28 cellular contexts compared by ENCODE assay signal in genomic region chrX:50700921-50701320, GRCh38.
A peak's percentile ranks its signal among the peaks of the same experiment; 100 is the strongest.
DNase-seq lines count a peak whose midpoint lies in the region; ATAC-seq lines count a peak whose summit lies in the region.
"Had no signal": no experiment of that assay in that cellular context is flagged by ENCODE, and none has a peak within 500 bp of the region (broad histone marks: within the 10 kb centered on the region; RNA-seq: fewer than 3 reads in every experiment).

No MANE protein-coding gene starts in this region.

- no peak overlapping the region for H3K23ac ChIP-seq in mesenchymal stem cell (ENCODE audit: low read length in 2 of 2)

- 25% methylated on average over 3 of the region's 3 CpGs for WGBS in HUES64
- WGBS in mesenchymal stem cell, result 29% methylated on average over 2 of the region's 3 CpGs

- no peak overlapping the region for H3K4ac ChIP-seq in mesenchymal stem cell (ENCODE audit: low read depth in 1 of 2, low read length in 2 of 2)

- no peak overlapping the region for H2BK12ac ChIP-seq in mesenchymal stem cell (ENCODE audit: low read length in 2 of 2)

- ATAC-seq in GM21360 (IDR thresholded peaks at IDR 0.05; ENCODE audit: unreplicated experiment), result no peak
- no peak for ATAC-seq in HG02763 (IDR thresholded peaks at IDR 0.05; ENCODE audit: unreplicated experiment)
- ATAC-seq: HepG2 had no signal

- no peak overlapping the region for H2BK120ac ChIP-seq in mesenchymal stem cell (ENCODE audit: low read depth, low read length)

- peaks cover 5% of the 10 kb centered on the region for H3K79me1 ChIP-seq in mesenchymal stem cell (replicated peaks; ENCODE audit: low read length, poor library complexity, severe bottlenecking)

- H3K4me1 ChIP-seq in HUES64 (ENCODE audit: insufficient read depth, low read length), result peaks cover 49% of the 10 kb centered on the region
- peaks cover 2% of the 10 kb centered on the region for H3K4me1 ChIP-seq in mesenchymal stem cell (ENCODE audit: control insufficient read depth, insufficient read depth, low read depth, low read length)
- H3K4me1 ChIP-seq: Caco-2 had no signal

- no peak overlapping the region for H3K14ac ChIP-seq in mesenchymal stem cell (ENCODE audit: low read length in 2 of 2)

- no peak overlapping the region for H2AK5ac ChIP-seq in mesenchymal stem cell (ENCODE audit: low read length, severe bottlenecking)

- no peak overlapping the region for H2BK5ac ChIP-seq in mesenchymal stem cell (ENCODE audit: low read depth, low read length, poor library complexity, severe bottlenecking)

- no peak overlapping the region for H4K91ac ChIP-seq in mesenchymal stem cell (ENCODE audit: low read length)

- peak overlapping the region; percentile 46; the same call in 1 of the 2 replicates for H3K27ac ChIP-seq in HUES64 (ENCODE audit: low read depth, low read length)
- no peak overlapping the region for H3K27ac ChIP-seq in mesenchymal stem cell (ENCODE audit: low read length, poor library complexity, severe bottlenecking)
- H3K27ac ChIP-seq: C4-2B, HL-60, left ventricle myocardium inferior, tibial nerve had no signal

- H2AFZ ChIP-seq in mesenchymal stem cell (ENCODE audit: low read depth, low read length), result no peak overlapping the region

- H3K36me3 ChIP-seq in HUES64 (ENCODE audit: insufficient read depth, low read length), result no peaks in the 10 kb centered on the region
- H3K36me3 ChIP-seq in mesenchymal stem cell (ENCODE audit: control insufficient read depth in 1 of 2, insufficient read depth in 2 of 2, low read depth in 1 of 2, low read length in 2 of 2), result no peaks in the 10 kb centered on the region
- H3K36me3 ChIP-seq: left ventricle myocardium inferior, tibial nerve had no signal

- no peak overlapping the region for H4K8ac ChIP-seq in mesenchymal stem cell (ENCODE audit: low read length)

- H2BK15ac ChIP-seq in mesenchymal stem cell (ENCODE audit: low read depth, poor library complexity, severe bottlenecking), result no peak overlapping the region

- no peak overlapping the region for H3K4me2 ChIP-seq in mesenchymal stem cell (ENCODE audit: low read length, poor library complexity, severe bottlenecking)

- H3K18ac ChIP-seq in mesenchymal stem cell (ENCODE audit: low read depth in 1 of 2, low read length in 2 of 2), result no peak overlapping the region

- DNase-seq in amniotic epithelial cell (ENCODE audit: low read depth) (peak; percentile 29), iPS-NIHi7 (ENCODE audit: extremely low spot score) (peak; percentile 30), NCI-H1417 (lab: John Stamatoyannopoulos, UW) (no peak), mesenchymal stem cell (no peak)
- DNase-seq: activated CD4-positive, alpha-beta T cell treated with anti-CD3 and anti-CD28 coated beads, Interleukin-2, amount 50 U/mL, for 48 hours; activated CD8-positive, alpha-beta memory T cell treated with anti-CD3 and anti-CD28 coated beads, Interleukin-2, amount 50 U/mL, for 4 hours; activated naive CD4-positive, alpha-beta T cell treated with anti-CD3 and anti-CD28 coated beads, Interleukin-2, amount 50 U/mL, for 16 hours; Caco-2; caudate nucleus; DND-41; hypothalamus; left ventricle myocardium inferior; naive B cell; NCI-H1048; NCI-H187 treated with DMSO at 0.1 percent for 48 hours; NCI-H2171 treated with DMSO at 0.1 percent for 48 hours; NCI-H510A treated with DMSO at 0.1 percent for 48 hours; SHP77; stimulated activated CD4-positive, alpha-beta T cell treated with anti-CD3 and anti-CD28 coated beads, Interleukin-2, amount 100 ng/mL, for 24 hours; SW 1271; T1000 had no signal

- H3K9ac ChIP-seq in HUES64 (ENCODE audit: low read depth, low read length) (no peak overlapping the region), mesenchymal stem cell (ENCODE audit: low read length) (no peak overlapping the region)

- H3K4me3 ChIP-seq in HUES64 (ENCODE audit: low read length), result no peak overlapping the region
- H3K4me3 ChIP-seq in mesenchymal stem cell (ENCODE audit: insufficient read depth in 1 of 2, low read depth in 1 of 2, low read length in 2 of 2), result no peak overlapping the region
- H3K4me3 ChIP-seq: left ventricle myocardium inferior, tibial nerve had no signal

- H3K9me3 ChIP-seq in HUES64 (ENCODE audit: insufficient read depth, low read depth, low read length) (no peaks in the 10 kb centered on the region), mesenchymal stem cell (ENCODE audit: control insufficient read depth, low read length) (no peaks in the 10 kb centered on the region)
- H3K9me3 ChIP-seq: Caco-2, left ventricle myocardium inferior, tibial nerve had no signal

- no peaks in the 10 kb centered on the region for H3K27me3 ChIP-seq in HUES64 (ENCODE audit: insufficient read depth, low read length)
- H3K27me3 ChIP-seq in mesenchymal stem cell (ENCODE audit: control insufficient read depth in 1 of 2, insufficient read depth in 1 of 2, low read length in 2 of 2), result peaks cover 0 to 38% of the 10 kb centered on the region in 2 experiments

Comparison
In these comparisons a context has a peak if more than half of its experiments do, and no peak if none do; other contexts are left out.
1. DNase-seq: peak in amniotic epithelial cell (single experiment) and iPS-NIHi7 (single experiment); none in NCI-H1417 (0 of 3) and mesenchymal stem cell (single experiment).